8 cellular contexts compared by ENCODE assay signal in the genomic region with DNA sequence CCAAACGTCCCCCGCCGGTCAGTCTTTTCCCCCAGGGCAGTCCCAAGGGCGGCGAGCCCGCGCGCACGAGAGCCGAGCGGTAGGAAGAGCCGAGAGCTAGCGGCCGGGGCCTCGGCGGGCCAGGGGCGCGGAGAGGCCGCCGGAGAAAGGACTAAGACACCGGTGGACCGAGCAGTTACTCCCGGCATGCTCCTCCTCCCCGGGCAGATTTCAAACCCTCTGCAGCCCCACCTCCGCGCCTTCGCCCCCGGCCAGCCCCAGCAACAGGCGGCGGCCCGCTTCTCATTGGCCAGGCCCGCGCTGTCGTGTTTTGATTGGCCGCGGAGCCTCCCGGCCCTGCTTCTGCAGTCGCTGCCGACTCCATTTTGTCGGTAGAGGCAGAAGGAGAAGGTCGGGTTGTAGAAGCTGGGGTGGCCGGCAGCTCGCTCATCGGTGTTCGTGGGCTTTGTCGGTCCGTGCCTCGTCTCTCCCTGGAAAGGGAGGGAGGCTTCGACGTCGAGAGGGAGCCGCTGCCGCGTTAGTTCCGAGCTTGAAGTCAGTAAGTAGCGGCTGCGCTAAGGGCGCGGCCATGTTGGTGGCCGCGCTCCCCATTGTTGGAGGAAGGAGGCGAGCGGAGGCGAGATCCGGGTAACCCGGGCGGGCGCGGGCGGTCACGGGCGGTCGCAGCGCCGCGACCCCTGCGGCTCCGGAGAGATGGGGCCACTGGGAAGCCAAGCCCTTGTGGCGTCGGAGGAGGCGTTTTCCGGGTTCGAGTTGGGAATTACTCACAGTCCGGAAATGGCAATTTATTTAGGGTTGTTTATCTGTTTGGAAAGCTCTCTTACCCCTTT. TPM values are rescaled to one million over a fixed set of nuclear protein-coding genes. Genes with fewer than 3 reads are reported as not detected.
A peak's percentile ranks its signal among the peaks of the same experiment; 100 is the strongest.
DNase-seq lines count a peak whose midpoint lies in the region; ATAC-seq, FAIRE-seq and TF ChIP-seq lines count a peak whose summit lies in the region.

A gene with protein sequence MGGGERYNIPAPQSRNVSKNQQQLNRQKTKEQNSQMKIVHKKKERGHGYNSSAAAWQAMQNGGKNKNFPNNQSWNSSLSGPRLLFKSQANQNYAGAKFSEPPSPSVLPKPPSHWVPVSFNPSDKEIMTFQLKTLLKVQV (plus strand): TSS at position 368 of the 830 bp plus-strand sequence. CDS start 1,630 bp downstream, outside the sequence.

- H3K4me2 ChIP-seq in keratinocyte (ENCODE audit: control insufficient read depth, extremely low read depth, insufficient read depth, low read depth, low read length), result peak within 1 kb of the TSS; percentile 96

- H3K27me3 ChIP-seq in keratinocyte (ENCODE audit: control insufficient read depth, extremely low read depth, insufficient read depth, low read length), result no peaks in the 10 kb centered on the region

- H3K9ac ChIP-seq in keratinocyte (ENCODE audit: control insufficient read depth, extremely low read depth, insufficient read depth, low read length), result peak within 1 kb of the TSS; percentile 99

- ATAC-seq in GM19035 (IDR thresholded peaks at IDR 0.05; ENCODE audit: unreplicated experiment) (peak; percentile 80), HG03354 (IDR thresholded peaks at IDR 0.05; ENCODE audit: poor library complexity, severe bottlenecking, unreplicated experiment) (peak; percentile 82)

- H4K20me1 ChIP-seq in keratinocyte (ENCODE audit: control insufficient read depth, extremely low read depth, insufficient read depth, low read length), result peaks cover 3% of the 10 kb centered on the region

- TF ChIP-seq CTCF in keratinocyte (optimal IDR thresholded peaks at IDR 0.05 in 1 of 3, IDR thresholded peaks at IDR 0.05 in 1 of 3, conservative IDR thresholded peaks at IDR 0.05 in 1 of 3; ENCODE audit: extremely low read depth in 1 of 3, insufficient read depth in 2 of 3, low read length in 3 of 3), result no peak

- H3K9me1 ChIP-seq in keratinocyte (ENCODE audit: control insufficient read depth, extremely low read depth, insufficient read depth, low read length), result no peaks in the 10 kb centered on the region

- H3K79me2 ChIP-seq in keratinocyte (ENCODE audit: control insufficient read depth, insufficient read depth, low read length), result peaks cover 20% of the 10 kb centered on the region

- dilution Hi-C loops in keratinocyte (cut with MboI; ENCODE audit: extremely low pct_ligation_motif_present, low sequenced_read_pairs), result no loop called here

- FAIRE-seq in keratinocyte (lab: Jason Lieb, UNC), result no peak

- peaks cover 0 to 3% of the 10 kb centered on the region in 2 experiments for H3K36me3 ChIP-seq in keratinocyte (ENCODE audit: control insufficient read depth in 2 of 2, extremely low read depth in 1 of 2, insufficient read depth in 2 of 2, low read length in 2 of 2)

- H3K27ac ChIP-seq in keratinocyte (ENCODE audit: control insufficient read depth, insufficient read depth, low read length), result peak within 1 kb of the TSS; percentile 99

- H3K4me1 ChIP-seq in keratinocyte (ENCODE audit: control insufficient read depth, extremely low read depth, insufficient read depth, low read length), result peaks cover 40% of the 10 kb centered on the region

- DNase-seq in AG08396 (ENCODE audit: low spot score) (peak; percentile 99), NCI-H446 treated with DMSO at 0.1 percent for 48 hours (lab: John Stamatoyannopoulos, UW) (peak; percentile 97), cerebellar nuclear complex (lab: John Stamatoyannopoulos, UW) (peak; percentile 79 to 84), keratinocyte (ENCODE audit: low read depth, low spot score) (peak; percentile 59)
- DNase-seq in activated CD4-positive, CD25-positive, alpha-beta regulatory T cell treated with anti-CD3 and anti-CD28 coated beads, Interleukin-2, amount 50 U/mL, for 72 hours, result peak; percentile 96
- DNase-seq in stimulated activated CD4-positive, alpha-beta T cell treated with anti-CD3 and anti-CD28 coated beads, Interleukin-15, amount 100 ng/mL, for 1 hour (ENCODE audit: low read depth in 1 of 2, low spot score in 1 of 2), result peak; percentile 91 to 92

- H3K4me3 ChIP-seq in keratinocyte (ENCODE audit: control insufficient read depth in 2 of 3, extremely low read depth in 1 of 3, insufficient read depth in 2 of 3, low read depth in 1 of 3, low read length in 3 of 3), result peak within 1 kb of the TSS; percentile 88 to 98 (median 89)

- peak within 1 kb of the TSS; percentile 65 for H2AFZ ChIP-seq in keratinocyte (ENCODE audit: control insufficient read depth, low read length)

- no peaks in the 10 kb centered on the region for H3K9me3 ChIP-seq in keratinocyte (ENCODE audit: control insufficient read depth, low read depth, low read length)

RNA-seq across cellular contexts. Expression of the gene that starts here (rescaled TPM):
- polyA plus RNA-seq in keratinocyte, result 62.7 to 87.1 TPM (median 74.3 TPM) in 3 replicates
- polyA plus RNA-seq in keratinocyte (2011; ENCODE audit: low read depth), result 342 TPM
- 44.9 and 66.7 TPM in 2 replicates for polyA plus RNA-seq in keratinocyte (2011; cell fraction: cytosol; rRNA removed)
- polyA plus RNA-seq in keratinocyte (2011; cell fraction: nucleus; rRNA removed), result 69.6 and 101 TPM in 2 replicates
- polyA plus RNA-seq in keratinocyte (2012; ENCODE audit: low replicate concordance), result 63.3 and 67.1 TPM in 2 replicates
- 9.2 to 66.4 TPM (median 56.3 TPM) in 3 replicates for polyA minus RNA-seq in keratinocyte
- polyA minus RNA-seq in keratinocyte (2011; cell fraction: cytosol; rRNA and poly(A)+ RNA removed), result 60.0 TPM
- polyA minus RNA-seq in keratinocyte (2011; cell fraction: nucleus; rRNA and poly(A)+ RNA removed), result 34.6 and 41.4 TPM in 2 replicates

Comparison
In these comparisons a context has a peak if more than half of its experiments do, and no peak if none do; other contexts are left out.
1. Peak in every context shown above with its lines: DNase-seq, ATAC-seq, H3K4me3 ChIP-seq and H3K27ac ChIP-seq.